In genomic region chr3:182083112-182083511, GRCh38 we compare ENCODE assay signal across 20 cellular contexts.
"Had no signal": no experiment of that assay in that cellular context is flagged by ENCODE, and none has a peak within 500 bp of the region (broad histone marks: within the 10 kb centered on the region; RNA-seq: fewer than 3 reads in every experiment).

No MANE protein-coding gene starts in this region.

- H3K27ac Mint-ChIP-seq: activated CD8-positive, alpha-beta memory T cell treated with anti-CD3 and anti-CD28 coated beads, Interleukin-2, amount 10 ng/mL, durations not matched to agents 7 days and 5 days; activated naive CD8-positive, alpha-beta T cell treated with anti-CD3 and anti-CD28 coated beads, Interleukin-2, amount 10 ng/mL, durations not matched to agents 7 days and 5 days; activated T-cell treated with anti-CD3 and anti-CD28 coated beads, Interleukin-2, amount 50 U/mL, for 24 hours; naive thymus-derived CD4-positive, alpha-beta T cell; stimulated activated naive B cell treated with anti-CD40 and anti-IgM and Interleukin-4, amounts not matched to agents 10 μg/mL and 1 μg/mL and 100 μg/mL, for 72 hours had no signal

- H3K4me1 Mint-ChIP-seq: activated CD8-positive, alpha-beta memory T cell treated with anti-CD3 and anti-CD28 coated beads, Interleukin-2, amount 10 ng/mL, durations not matched to agents 7 days and 5 days; activated naive CD8-positive, alpha-beta T cell treated with anti-CD3 and anti-CD28 coated beads, Interleukin-2, amount 10 ng/mL, durations not matched to agents 7 days and 5 days; central memory CD8-positive, alpha-beta T cell; naive thymus-derived CD4-positive, alpha-beta T cell; stimulated activated naive B cell treated with anti-CD40 and anti-IgM and Interleukin-4, amounts not matched to agents 10 μg/mL and 1 μg/mL and 100 μg/mL, for 72 hours had no signal

- H3K9me3 Mint-ChIP-seq: activated naive CD8-positive, alpha-beta T cell treated with anti-CD3 and anti-CD28 coated beads, Interleukin-2, amount 10 ng/mL, durations not matched to agents 7 days and 5 days; activated T-cell treated with anti-CD3 and anti-CD28 coated beads, Interleukin-2, amount 50 U/mL, for 24 hours; central memory CD8-positive, alpha-beta T cell; stimulated activated naive B cell treated with anti-CD40 and anti-IgM and Interleukin-4, amounts not matched to agents 10 μg/mL and 1 μg/mL and 100 μg/mL, for 72 hours had no signal

- H3K4me1 ChIP-seq: ascending aorta, right lobe of liver, tibial nerve, vagina had no signal

- H3K4me3 ChIP-seq: ascending aorta, lung, right lobe of liver, tibial nerve, vagina had no signal

- H3K4me3 Mint-ChIP-seq: activated CD8-positive, alpha-beta memory T cell treated with anti-CD3 and anti-CD28 coated beads, Interleukin-2, amount 10 ng/mL, durations not matched to agents 7 days and 5 days; activated naive CD8-positive, alpha-beta T cell treated with anti-CD3 and anti-CD28 coated beads, Interleukin-2, amount 10 ng/mL, durations not matched to agents 7 days and 5 days; activated T-cell treated with anti-CD3 and anti-CD28 coated beads, Interleukin-2, amount 50 U/mL, for 24 hours; central memory CD8-positive, alpha-beta T cell; naive thymus-derived CD4-positive, alpha-beta T cell; stimulated activated naive B cell treated with anti-CD40 and anti-IgM and Interleukin-4, amounts not matched to agents 10 μg/mL and 1 μg/mL and 100 μg/mL, for 72 hours had no signal

- H3K27ac ChIP-seq: ascending aorta, right lobe of liver, tibial nerve, vagina had no signal

- H3K27me3 Mint-ChIP-seq: activated CD8-positive, alpha-beta memory T cell treated with anti-CD3 and anti-CD28 coated beads, Interleukin-2, amount 10 ng/mL, durations not matched to agents 7 days and 5 days; activated naive CD8-positive, alpha-beta T cell treated with anti-CD3 and anti-CD28 coated beads, Interleukin-2, amount 10 ng/mL, durations not matched to agents 7 days and 5 days; activated T-cell treated with anti-CD3 and anti-CD28 coated beads, Interleukin-2, amount 50 U/mL, for 24 hours; central memory CD8-positive, alpha-beta T cell; naive thymus-derived CD4-positive, alpha-beta T cell; stimulated activated naive B cell treated with anti-CD40 and anti-IgM and Interleukin-4, amounts not matched to agents 10 μg/mL and 1 μg/mL and 100 μg/mL, for 72 hours had no signal

- H3K36me3 Mint-ChIP-seq: activated CD8-positive, alpha-beta memory T cell treated with anti-CD3 and anti-CD28 coated beads, Interleukin-2, amount 10 ng/mL, durations not matched to agents 7 days and 5 days; activated naive CD8-positive, alpha-beta T cell treated with anti-CD3 and anti-CD28 coated beads, Interleukin-2, amount 10 ng/mL, durations not matched to agents 7 days and 5 days; naive thymus-derived CD4-positive, alpha-beta T cell; stimulated activated naive B cell treated with anti-CD40 and anti-IgM and Interleukin-4, amounts not matched to agents 10 μg/mL and 1 μg/mL and 100 μg/mL, for 72 hours had no signal

- ATAC-seq: activated CD8-positive, alpha-beta memory T cell treated with anti-CD3 and anti-CD28 coated beads, Interleukin-2, amount 10 ng/mL, durations not matched to agents 7 days and 5 days; left colon; naive thymus-derived CD4-positive, alpha-beta T cell; right lobe of liver; stimulated activated naive B cell treated with anti-CD40 and anti-IgM and Interleukin-4, amounts not matched to agents 10 μg/mL and 1 μg/mL and 100 μg/mL, for 72 hours had no signal

- H3K9me3 ChIP-seq: ascending aorta, right lobe of liver, tibial nerve, vagina had no signal

- DNase-seq: activated CD4-positive, alpha-beta T cell treated with anti-CD3 and anti-CD28 coated beads for 1 hour; activated CD4-positive, alpha-beta T cell treated with anti-CD3 and anti-CD28 coated beads, Interleukin-2, amount 50 U/mL, for 48 hours; activated CD8-positive, alpha-beta memory T cell treated with anti-CD3 and anti-CD28 coated beads, Interleukin-2, amount 10 ng/mL, durations not matched to agents 7 days and 5 days; activated gamma-delta T cell treated with Interleukin-2 at 50 U/mL for 16 hours; activated naive CD8-positive, alpha-beta T cell treated with anti-CD3 and anti-CD28 coated beads, Interleukin-2, amount 10 ng/mL, durations not matched to agents 7 days and 5 days; activated T-cell treated with anti-CD3 and anti-CD28 coated beads, Interleukin-2, amount 50 U/mL, for 24 hours; cortex of kidney; effector CD8-positive, alpha-beta T cell; hippocampal formation; left colon; naive thymus-derived CD4-positive, alpha-beta T cell; nucleus accumbens; right lobe of liver; stimulated activated CD4-positive, alpha-beta T cell treated with anti-CD3 and anti-CD28 coated beads, Interleukin-2, amount 100 ng/mL, for 24 hours; stimulated activated naive B cell treated with anti-CD40 and anti-IgM and Interleukin-4, amounts not matched to agents 10 μg/mL and 1 μg/mL and 100 μg/mL, for 72 hours had no signal

- H3K27me3 ChIP-seq: ascending aorta, right lobe of liver, tibial nerve, vagina had no signal

- H3K36me3 ChIP-seq: ascending aorta, right lobe of liver, tibial nerve, vagina had no signal
